20 cellular contexts compared by ENCODE assay signal in the genomic region with DNA sequence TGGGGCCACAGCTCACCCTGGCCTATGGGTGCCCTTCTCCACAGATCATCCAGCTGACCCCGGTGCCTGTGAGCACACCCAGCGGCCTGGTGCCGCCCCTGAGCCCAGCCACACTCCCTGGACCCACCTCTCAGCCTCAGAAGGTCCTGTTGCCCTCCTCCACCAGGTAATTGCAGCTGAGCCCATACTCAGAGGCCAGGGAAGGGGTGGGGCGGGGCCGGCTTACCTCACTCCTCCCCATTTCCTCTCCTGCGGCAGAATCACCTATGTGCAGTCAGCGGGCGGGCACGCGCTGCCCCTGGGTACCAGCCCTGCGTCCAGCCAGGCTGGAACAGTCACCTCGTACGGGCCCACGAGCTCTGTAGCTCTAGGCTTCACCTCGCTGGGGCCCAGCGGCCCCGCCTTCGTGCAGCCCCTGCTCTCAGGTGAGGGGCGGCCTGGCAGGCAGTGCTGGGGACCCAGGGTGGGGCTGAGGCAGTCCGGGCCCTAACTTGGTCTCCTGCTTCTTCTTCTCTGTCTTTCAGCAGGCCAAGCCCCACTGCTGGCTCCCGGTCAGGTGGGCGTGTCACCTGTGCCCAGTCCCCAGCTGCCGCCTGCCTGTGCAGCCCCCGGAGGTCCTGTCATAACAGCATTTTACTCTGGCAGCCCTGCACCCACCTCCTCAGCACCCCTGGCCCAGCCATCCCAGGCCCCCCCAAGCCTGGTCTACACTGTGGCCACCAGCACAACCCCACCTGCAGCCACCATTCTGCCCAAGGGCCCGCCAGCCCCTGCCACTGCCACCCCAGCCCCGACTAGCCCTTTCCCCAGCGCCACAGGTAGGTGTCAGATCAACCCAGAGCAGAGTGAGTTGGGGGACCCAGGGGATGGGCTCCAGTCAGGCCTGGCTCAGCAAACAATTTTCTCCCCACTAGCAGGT. TPM values are rescaled to one million over a fixed set of nuclear protein-coding genes. Genes with fewer than 3 reads are reported as not detected.
DNase-seq lines count a peak whose midpoint lies in the region; ATAC-seq and TF ChIP-seq lines count a peak whose summit lies in the region.
"Had no signal": no experiment of that assay in that cellular context is flagged by ENCODE, and none has a peak within 500 bp of the region (broad histone marks: within the 10 kb centered on the region; RNA-seq: fewer than 3 reads in every experiment).

No MANE protein-coding gene starts in this region.

- WGBS in endodermal cell (ENCODE audit: insufficient coverage in 1 of 2, insufficient read length in 1 of 2), 2 experiments: 95 to 98% methylated on average over 14 to 27 of the region's 27 CpGs

- no peak overlapping the region for H3K27ac ChIP-seq in endodermal cell (ENCODE audit: low read depth, low read length)
- H3K27ac ChIP-seq: left lung, WERI-Rb-1 had no signal

- H3K9me3 ChIP-seq in endodermal cell (ENCODE audit: control insufficient read depth, low read length): no peaks in the 10 kb centered on the region
- H3K9me3 ChIP-seq: left lung, spleen had no signal

- peak overlapping the region; percentile 48 for H3K27ac Mint-ChIP-seq in activated naive CD4-positive, alpha-beta T cell treated with anti-CD3 and anti-CD28 coated beads, Interleukin-2, amount 50 U/mL, for 24 hours
- no peak overlapping the region for H3K27ac Mint-ChIP-seq in activated naive CD4-positive, alpha-beta T cell treated with anti-CD3 and anti-CD28 coated beads, Interleukin-2, amount 50 U/mL, for 72 hours
- peak overlapping the region; percentile 55 for H3K27ac Mint-ChIP-seq in endodermal cell
- peak overlapping the region; percentile 73 for H3K27ac Mint-ChIP-seq in stimulated activated effector memory CD8-positive, alpha-beta T cell treated with anti-CD3 and anti-CD28 coated beads, Interleukin-12 subunit alpha, Interleukin-12 subunit beta, amount 100 ng/mL, for 72 hours

- H3K4me3 Mint-ChIP-seq in activated naive CD4-positive, alpha-beta T cell treated with anti-CD3 and anti-CD28 coated beads, Interleukin-2, amount 50 U/mL, for 24 hours: no peak overlapping the region
- no peak overlapping the region for H3K4me3 Mint-ChIP-seq in endodermal cell
- no peak overlapping the region for H3K4me3 Mint-ChIP-seq in stimulated activated effector memory CD8-positive, alpha-beta T cell treated with anti-CD3 and anti-CD28 coated beads, Interleukin-12 subunit alpha, Interleukin-12 subunit beta, amount 100 ng/mL, for 72 hours
- H3K4me3 Mint-ChIP-seq: activated naive CD4-positive, alpha-beta T cell treated with anti-CD3 and anti-CD28 coated beads, Interleukin-2, amount 10 ng/mL, durations not matched to agents 7 days and 5 days had no signal

- H3K27me3 Mint-ChIP-seq in activated naive CD4-positive, alpha-beta T cell treated with anti-CD3 and anti-CD28 coated beads, Interleukin-2, amount 50 U/mL, for 24 hours: no peaks in the 10 kb centered on the region
- H3K27me3 Mint-ChIP-seq in endodermal cell (ENCODE audit: insufficient read depth): no peaks in the 10 kb centered on the region
- H3K27me3 Mint-ChIP-seq: activated naive CD4-positive, alpha-beta T cell treated with anti-CD3 and anti-CD28 coated beads, Interleukin-2, amount 10 ng/mL, durations not matched to agents 7 days and 5 days; CD8-positive, alpha-beta memory T cell had no signal

- H3K4me3 ChIP-seq in endodermal cell (ENCODE audit: low read length): no peak overlapping the region
- H3K4me3 ChIP-seq: left lung, spleen had no signal

- H3K4me1 ChIP-seq in endodermal cell (ENCODE audit: control insufficient read depth, insufficient read depth, low read length): no peaks in the 10 kb centered on the region
- H3K4me1 ChIP-seq: left lung had no signal

- no peak overlapping the region for H3K9ac ChIP-seq in endodermal cell (ENCODE audit: extremely low read depth, low read length, poor library complexity, severe bottlenecking)

- peaks cover 10% of the 10 kb centered on the region for H3K4me1 Mint-ChIP-seq in activated naive CD4-positive, alpha-beta T cell treated with anti-CD3 and anti-CD28 coated beads, Interleukin-2, amount 50 U/mL, for 24 hours
- H3K4me1 Mint-ChIP-seq in endodermal cell: peaks cover 2% of the 10 kb centered on the region
- H3K4me1 Mint-ChIP-seq in stimulated activated effector memory CD8-positive, alpha-beta T cell treated with anti-CD3 and anti-CD28 coated beads, Interleukin-12 subunit alpha, Interleukin-12 subunit beta, amount 100 ng/mL, for 72 hours: peaks cover 13% of the 10 kb centered on the region

- peaks cover 77% of the 10 kb centered on the region for H3K36me3 ChIP-seq in endodermal cell (ENCODE audit: control insufficient read depth, insufficient read depth, low read length)

- peaks cover 2% of the 10 kb centered on the region for H3K36me3 Mint-ChIP-seq in activated naive CD4-positive, alpha-beta T cell treated with anti-CD3 and anti-CD28 coated beads, Interleukin-2, amount 50 U/mL, for 24 hours
- peaks cover 0 to 5% of the 10 kb centered on the region in 2 donors for H3K36me3 Mint-ChIP-seq in activated naive CD4-positive, alpha-beta T cell treated with anti-CD3 and anti-CD28 coated beads, Interleukin-2, amount 50 U/mL, for 72 hours
- peaks cover 45% of the 10 kb centered on the region for H3K36me3 Mint-ChIP-seq in endodermal cell (ENCODE audit: low read depth)
- peaks cover 92% of the 10 kb centered on the region for H3K36me3 Mint-ChIP-seq in stimulated activated effector memory CD8-positive, alpha-beta T cell treated with anti-CD3 and anti-CD28 coated beads, Interleukin-12 subunit alpha, Interleukin-12 subunit beta, amount 100 ng/mL, for 72 hours

- H3K9me3 Mint-ChIP-seq in activated naive CD4-positive, alpha-beta T cell treated with anti-CD3 and anti-CD28 coated beads, Interleukin-2, amount 50 U/mL, for 24 hours: no peaks in the 10 kb centered on the region
- H3K9me3 Mint-ChIP-seq in activated naive CD4-positive, alpha-beta T cell treated with anti-CD3 and anti-CD28 coated beads, Interleukin-2, amount 50 U/mL, for 72 hours: no peaks in the 10 kb centered on the region
- no peaks in the 10 kb centered on the region for H3K9me3 Mint-ChIP-seq in endodermal cell
- no peaks in the 10 kb centered on the region for H3K9me3 Mint-ChIP-seq in stimulated activated effector memory CD8-positive, alpha-beta T cell treated with anti-CD3 and anti-CD28 coated beads, Interleukin-12 subunit alpha, Interleukin-12 subunit beta, amount 100 ng/mL, for 72 hours
- H3K9me3 Mint-ChIP-seq: activated naive CD4-positive, alpha-beta T cell treated with anti-CD3 and anti-CD28 coated beads, Interleukin-2, amount 10 ng/mL, durations not matched to agents 7 days and 5 days; CD8-positive, alpha-beta memory T cell had no signal

- no peak for TF ChIP-seq CTCF in endodermal cell (conservative IDR thresholded peaks at IDR 0.05)

- no peaks in the 10 kb centered on the region for H3K27me3 ChIP-seq in endodermal cell (ENCODE audit: control insufficient read depth, insufficient read depth, low read length, poor library complexity, severe bottlenecking)
- H3K27me3 ChIP-seq: left lung, spleen had no signal

- no peak for DNase-seq in activated naive CD4-positive, alpha-beta T cell treated with anti-CD3 and anti-CD28 coated beads, Interleukin-2, amount 50 U/mL, for 72 hours (ENCODE audit: low spot score in 2 of 2)
- DNase-seq in endodermal cell: no peak
- DNase-seq in stimulated activated effector memory CD8-positive, alpha-beta T cell treated with anti-CD3 and anti-CD28 coated beads, Interleukin-12 subunit alpha, Interleukin-12 subunit beta, amount 100 ng/mL, for 72 hours (ENCODE audit: low spot score in 2 of 2): no peak
- no peak for DNase-seq in islet precursor cell
- no peak for DNase-seq in NCI-H510A (lab: John Stamatoyannopoulos, UW)
- DNase-seq: activated CD8-positive, alpha-beta memory T cell treated with anti-CD3 and anti-CD28 coated beads, Interleukin-2, amount 50 U/mL, for 4 hours; activated naive CD4-positive, alpha-beta T cell treated with anti-CD3 and anti-CD28 coated beads, Interleukin-2, amount 10 ng/mL, durations not matched to agents 7 days and 5 days; CD8-positive, alpha-beta memory T cell; effector CD4-positive, alpha-beta T cell; KG1; left lung; NCI-H1092; NCI-H774; stimulated activated naive CD4-positive, alpha-beta T cell; SW 1271; WERI-Rb-1 had no signal

- ATAC-seq in activated naive CD4-positive, alpha-beta T cell treated with anti-CD3 and anti-CD28 coated beads, Interleukin-2, amount 50 U/mL, for 72 hours: no peak
- no peak for ATAC-seq in stimulated activated effector memory CD8-positive, alpha-beta T cell treated with anti-CD3 and anti-CD28 coated beads, Interleukin-12 subunit alpha, Interleukin-12 subunit beta, amount 100 ng/mL, for 72 hours
- ATAC-seq: left lung had no signal

RNA-seq across cellular contexts. Expression of a gene that starts 9.6 kb away (rescaled TPM):
- total RNA-seq in activated naive CD4-positive, alpha-beta T cell treated with anti-CD3 and anti-CD28 coated beads, Interleukin-2, amount 50 U/mL, for 72 hours: 1 to 10 TPM in 1 of 2 donors, under 1 TPM in 1; 0.93 to 1.6 TPM
- 1 to 10 TPM; 1.4 to 2.7 TPM for total RNA-seq in endodermal cell
- 1.9 TPM for polyA plus RNA-seq in endodermal cell (2013, experiment 1 of 2)
- 2.4 TPM for polyA plus RNA-seq in endodermal cell (2013, experiment 2 of 2)
- total RNA-seq: bronchial epithelial cell had no signal

RNA-seq across cellular contexts. Expression of a gene that starts 10.1 kb away (rescaled TPM):
- 10 to 100 TPM; 50.9 to 54.2 TPM for total RNA-seq in activated naive CD4-positive, alpha-beta T cell treated with anti-CD3 and anti-CD28 coated beads, Interleukin-2, amount 50 U/mL, for 72 hours
- 10 to 100 TPM; 63.0 to 70.2 TPM for total RNA-seq in endodermal cell
- polyA plus RNA-seq in endodermal cell (2013, experiment 1 of 2): 105 TPM
- polyA plus RNA-seq in endodermal cell (2013, experiment 2 of 2): 98.0 TPM

RNA-seq across cellular contexts. Expression of a gene that starts 20.8 kb away (rescaled TPM):
- total RNA-seq in activated naive CD4-positive, alpha-beta T cell treated with anti-CD3 and anti-CD28 coated beads, Interleukin-2, amount 50 U/mL, for 72 hours: 1 to 10 TPM in 1 of 2 donors, under 1 TPM in 1; 0.16 to 1.8 TPM
- under 1 TPM; 0.38 to 0.42 TPM for total RNA-seq in endodermal cell
- 4.4 TPM for polyA plus RNA-seq in endodermal cell (2013, experiment 1 of 2)
- polyA plus RNA-seq in endodermal cell (2013, experiment 2 of 2): 2.2 TPM
- total RNA-seq: pulmonary artery endothelial cell had no signal
- polyA plus RNA-seq: CD8-positive, alpha-beta memory T cell had no signal

RNA-seq across cellular contexts. Expression of a gene that starts 23.2 kb away (rescaled TPM):
- total RNA-seq in activated naive CD4-positive, alpha-beta T cell treated with anti-CD3 and anti-CD28 coated beads, Interleukin-2, amount 50 U/mL, for 72 hours: 10 to 100 TPM; 87.7 to 90.6 TPM
- 10 to 100 TPM; 48.6 to 57.6 TPM for total RNA-seq in endodermal cell
- polyA plus RNA-seq in endodermal cell (2013, experiment 1 of 2): 55.5 TPM
- polyA plus RNA-seq in endodermal cell (2013, experiment 2 of 2): 51.2 TPM

RNA-seq across cellular contexts. Expression of a gene that starts 33.1 kb away (rescaled TPM):
- 1 to 10 TPM; 2.1 to 8.6 TPM for total RNA-seq in activated naive CD4-positive, alpha-beta T cell treated with anti-CD3 and anti-CD28 coated beads, Interleukin-2, amount 50 U/mL, for 72 hours
- 10 to 100 TPM; 48.0 to 51.4 TPM for total RNA-seq in endodermal cell
- 26.6 TPM for polyA plus RNA-seq in endodermal cell (2013, experiment 1 of 2)
- polyA plus RNA-seq in endodermal cell (2013, experiment 2 of 2): 28.6 TPM

Comparison
In these comparisons a context has a peak if more than half of its experiments do, and no peak if none do; other contexts are left out.
1. H3K27ac Mint-ChIP-seq: peak in activated naive CD4-positive, alpha-beta T cell treated with anti-CD3 and anti-CD28 coated beads, Interleukin-2, amount 50 U/mL, for 24 hours (single experiment), endodermal cell (single experiment) and stimulated activated effector memory CD8-positive, alpha-beta T cell treated with anti-CD3 and anti-CD28 coated beads, Interleukin-12 subunit alpha, Interleukin-12 subunit beta, amount 100 ng/mL, for 72 hours (single experiment); none in activated naive CD4-positive, alpha-beta T cell treated with anti-CD3 and anti-CD28 coated beads, Interleukin-2, amount 50 U/mL, for 72 hours (0 of 2).